ENCODE assay signal across 22 cellular contexts in the genomic region with DNA sequence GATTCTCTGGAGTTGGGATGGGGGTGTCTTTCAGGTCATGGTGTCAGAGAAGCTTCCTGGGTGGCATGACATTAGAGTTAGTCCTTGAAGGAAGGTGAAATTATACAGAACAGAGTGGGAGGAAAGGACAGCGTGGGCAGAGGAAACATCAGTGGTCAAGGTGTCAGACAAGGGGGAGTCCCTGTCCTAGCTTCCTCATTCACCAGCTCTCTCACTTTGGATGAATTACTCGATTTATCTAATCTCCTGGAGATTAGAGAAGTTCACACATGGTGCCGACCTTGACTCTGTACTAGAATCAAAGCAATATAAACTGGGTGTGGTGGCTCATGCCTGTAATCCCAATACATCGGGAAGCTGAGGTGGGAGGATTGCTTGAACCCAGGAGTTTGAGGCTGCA.
"Had no signal": no experiment of that assay in that cellular context is flagged by ENCODE, and none has a peak within 500 bp of the region (broad histone marks: within the 10 kb centered on the region; RNA-seq: fewer than 3 reads in every experiment).

No MANE protein-coding gene starts in this region.

- H3K4me1 Mint-ChIP-seq: memory B cell had no signal

- H3K27ac ChIP-seq: breast epithelium, coronary artery, epithelial cell of prostate, gastroesophageal sphincter, right lobe of liver, tibial nerve had no signal

- H3K27ac Mint-ChIP-seq: activated naive CD8-positive, alpha-beta T cell; activated T-helper 1 cell treated with anti-CD3 and anti-CD28 coated beads, Interleukin-12 subunit alpha, Interleukin-12 subunit beta, Interleukin-2, Interleukin-4 antibody, amounts not matched to agents 30 ng/mL and 10 ng/mL and 1 ng/mL, durations not matched to agents 14 hours and 24 hours and 36 hours; memory B cell; stimulated activated naive CD8-positive, alpha-beta T cell treated with anti-CD3 and anti-CD28 coated beads, Interleukin-15, Interleukin-2, amounts not matched to agents 100 ng/mL and 50 ng/mL, for 24 hours had no signal

- H3K9me3 Mint-ChIP-seq: activated T-helper 1 cell treated with anti-CD3 and anti-CD28 coated beads, Interleukin-12 subunit alpha, Interleukin-12 subunit beta, Interleukin-2, Interleukin-4 antibody, amounts not matched to agents 30 ng/mL and 10 ng/mL and 1 ng/mL, durations not matched to agents 14 hours and 24 hours and 36 hours; stimulated activated naive CD8-positive, alpha-beta T cell treated with anti-CD3 and anti-CD28 coated beads, Interleukin-15, Interleukin-2, amounts not matched to agents 100 ng/mL and 50 ng/mL, for 24 hours had no signal

- H3K36me3 ChIP-seq: breast epithelium, gastroesophageal sphincter, right lobe of liver, tibial nerve had no signal

- H3K36me3 Mint-ChIP-seq: memory B cell had no signal

- DNase-seq: activated CD4-positive, alpha-beta T cell treated with anti-CD3 and anti-CD28 coated beads for 1 hour; activated gamma-delta T cell treated with Interleukin-2 at 50 U/mL for 16 hours; activated T-cell treated with anti-CD3 and anti-CD28 coated beads for 4 hours; amniotic stem cell; cerebellar nuclear complex; head of caudate nucleus; left colon; occipital lobe; right lobe of liver; stimulated activated CD4-positive, alpha-beta T cell treated with anti-CD3 and anti-CD28 coated beads, Interleukin-2, amount 100 ng/mL, for 48 hours; stimulated activated CD8-positive, alpha-beta memory T cell treated with anti-CD3 and anti-CD28 coated beads, Interleukin-4, amount 100 ng/mL, for 48 hours; T-helper 9 cell had no signal

- H3K4me3 ChIP-seq: breast epithelium, coronary artery, gastroesophageal sphincter, right lobe of liver, smooth muscle cell, tibial nerve had no signal

- ATAC-seq: gastroesophageal sphincter, left colon, right lobe of liver had no signal

- H3K4me3 Mint-ChIP-seq: activated naive CD8-positive, alpha-beta T cell; activated T-helper 1 cell treated with anti-CD3 and anti-CD28 coated beads, Interleukin-12 subunit alpha, Interleukin-12 subunit beta, Interleukin-2, Interleukin-4 antibody, amounts not matched to agents 30 ng/mL and 10 ng/mL and 1 ng/mL, durations not matched to agents 14 hours and 24 hours and 36 hours; memory B cell; stimulated activated naive CD8-positive, alpha-beta T cell treated with anti-CD3 and anti-CD28 coated beads, Interleukin-15, Interleukin-2, amounts not matched to agents 100 ng/mL and 50 ng/mL, for 24 hours had no signal

- H3K27me3 ChIP-seq: right lobe of liver, tibial nerve had no signal

- H3K4me1 ChIP-seq: breast epithelium, gastroesophageal sphincter, right lobe of liver, tibial nerve had no signal

- H3K9me3 ChIP-seq: breast epithelium, gastroesophageal sphincter, right lobe of liver, tibial nerve had no signal
